9 cellular contexts compared by ENCODE assay signal in genomic region chr12:46524778-46525177, GRCh38.
DNase-seq lines count a peak whose midpoint lies in the region; TF ChIP-seq lines count a peak whose summit lies in the region.
"Had no signal": no experiment of that assay in that cellular context is flagged by ENCODE, and none has a peak within 500 bp of the region (broad histone marks: within the 10 kb centered on the region; RNA-seq: fewer than 3 reads in every experiment).

No MANE protein-coding gene starts in this region.

- CTCF ChIA-PET in Caco-2 (lab: Charles Lee) (no interaction called here), SK-N-SH (lab: Yijun Ruan, JAX) (interaction anchor here (2.8 kb wide), 1 partner anchor 8 kb away, joined by 8 read pairs; no protein-coding TSS in a partner anchor)

- H3K4me2 ChIP-seq in SK-N-SH = peak overlapping the region; percentile 80

- peaks cover 31% of the 10 kb centered on the region for H3F3A ChIP-seq in SK-N-SH (replicated peaks; ENCODE audit: insufficient read depth)

- no peaks in the 10 kb centered on the region for H4K20me1 ChIP-seq in SK-N-SH (ENCODE audit: insufficient read depth)

- H3K4me1 Mint-ChIP-seq in Caco-2 (ENCODE audit: low read depth, unreplicated experiment) = peaks cover 20% of the 10 kb centered on the region

- H3K9me3 Mint-ChIP-seq in Caco-2 (ENCODE audit: unreplicated experiment) = peaks cover 9% of the 10 kb centered on the region

- no TSS peak for BruUV-seq in Caco-2 (replicated peaks; lab: Mats Ljungman, UMichigan)

- H3K27me3 ChIP-seq in Caco-2 (replicated peaks; ENCODE audit: control insufficient read depth, insufficient read depth, low read length) = no peaks in the 10 kb centered on the region
- H3K27me3 ChIP-seq in SK-N-SH (ENCODE audit: insufficient read depth) = no peaks in the 10 kb centered on the region

- 33% methylated on average over 2 of the region's 2 CpGs for WGBS in SK-N-SH (ENCODE audit: low lambda C conversion rate)

- POLR2A ChIA-PET in Caco-2 (lab: Charles Lee) (interaction anchor here (1.3 kb wide), 1 partner anchor 153 kb away, joined by 4 read pairs; no protein-coding TSS in a partner anchor), SK-N-SH (lab: Yijun Ruan, JAX) (no interaction called here)

- H3K27me3 Mint-ChIP-seq in Caco-2 (ENCODE audit: insufficient read depth, unreplicated experiment) = no peaks in the 10 kb centered on the region

- H3K9ac ChIP-seq in SK-N-SH = peak overlapping the region; percentile 74; the same call in 1 of the 2 replicates

- no peak overlapping the region for H3K4me3 Mint-ChIP-seq in Caco-2 (ENCODE audit: unreplicated experiment)

- no peaks in the 10 kb centered on the region for H3K36me3 Mint-ChIP-seq in Caco-2 (ENCODE audit: insufficient read depth, unreplicated experiment)

- no peaks in the 10 kb centered on the region for H3K9me2 ChIP-seq in SK-N-SH

- peaks cover 26% of the 10 kb centered on the region for H3K79me2 ChIP-seq in SK-N-SH (ENCODE audit: insufficient read depth)

- no peak; the same call in 1 of the 2 replicates for TF ChIP-seq RAD21 in SK-N-SH (IDR thresholded peaks at IDR 0.05; ENCODE audit: low read length)

- H3K4me1 ChIP-seq in Caco-2 (peaks cover 19% of the 10 kb centered on the region), SK-N-SH (ENCODE audit: control insufficient read depth in 1 of 2, insufficient read depth in 2 of 2, low read depth in 1 of 2, low read length in 1 of 2) (peaks cover 11 to 25% of the 10 kb centered on the region in 2 experiments)

- H3K4me3 ChIP-seq in Caco-2 (ENCODE audit: low read depth, low read length) (no peak overlapping the region), SK-N-SH (ENCODE audit: low read depth in 2 of 2, low read length in 1 of 2) (no peak overlapping the region), fibroblast of villous mesenchyme (ENCODE audit: low read depth, low read length) (no peak overlapping the region)
- H3K4me3 ChIP-seq: GM12878 had no signal

- peak; percentile 33 to 94; a peak in 3 of 4 replicates for TF ChIP-seq EP300 in SK-N-SH (IDR thresholded peaks at IDR 0.05; ENCODE audit: borderline replicate concordance in 1 of 2, low read depth in 1 of 2, low read length in 1 of 2)

- H3K9me3 ChIP-seq in Caco-2 (no peaks in the 10 kb centered on the region), SK-N-SH (peaks cover 2% of the 10 kb centered on the region; the same call in 1 of the 2 replicates)

- DNase-seq in Caco-2 = no peak
- peak; percentile 27 for DNase-seq in SK-N-SH
- peak; percentile 100 for DNase-seq in fibroblast of villous mesenchyme (ENCODE audit: low read depth)
- DNase-seq in pons (ENCODE audit: low spot score) = peak; percentile 26
- no peak for DNase-seq in NCI-H2227 treated with DMSO at 0.1 percent for 48 hours (lab: John Stamatoyannopoulos, UW)
- no peak for DNase-seq in MV-4-11 (lab: John Stamatoyannopoulos, UW)
- no peak for DNase-seq in NCI-H1092 (lab: John Stamatoyannopoulos, UW)
- no peak for DNase-seq in NCI-H510A treated with DMSO at 0.1 percent for 48 hours (lab: John Stamatoyannopoulos, UW)

- no peak overlapping the region for H2AFZ ChIP-seq in SK-N-SH (ENCODE audit: low read depth)

- H3K27ac ChIP-seq in SK-N-SH (ENCODE audit: low read depth in 2 of 2, low read length in 1 of 2) = peak overlapping the region; percentile 89 to 99

- intact Hi-C loops in Caco-2 (cut with micrococcal nuclease; ENCODE audit: unreplicated experiment) = loop anchor here (1.0 to 5.0 kb wide), 2 partner anchors 30 to 152 kb away; partner anchors contain the start of gene SLC38A2

- TF ChIP-seq CTCF in Caco-2 (IDR thresholded peaks at IDR 0.05; ENCODE audit: insufficient read depth in 1 of 2, low read depth in 1 of 2, low read length in 1 of 2, severe bottlenecking in 1 of 2, unreplicated experiment in 1 of 2) (no peak), SK-N-SH (IDR thresholded peaks at IDR 0.05) (no peak), fibroblast of villous mesenchyme (IDR thresholded peaks at IDR 0.05; ENCODE audit: insufficient read depth, low read depth, low read length) (no peak)

- peak overlapping the region; percentile 50 for H3K27ac Mint-ChIP-seq in Caco-2 (ENCODE audit: unreplicated experiment)

- H3K36me3 ChIP-seq in Caco-2 (ENCODE audit: control insufficient read depth, insufficient read depth, low read length) (no peaks in the 10 kb centered on the region; the same call in 1 of the 2 replicates), SK-N-SH (replicated peaks in 1 of 2; ENCODE audit: control insufficient read depth in 1 of 2, insufficient read depth in 2 of 2, low read length in 1 of 2) (no peaks in the 10 kb centered on the region)

TF ChIP-seq in SK-N-SH, 30 proteins besides CTCF, POLR2A, EP300 and RAD21 (continues in another document):
- TF ChIP-seq RFX5 (IDR thresholded peaks at IDR 0.05; ENCODE audit: low read length) (no peak), NRF1 (IDR thresholded peaks at IDR 0.05; ENCODE audit: low read depth, low read length) (no peak), TAF1 (IDR thresholded peaks at IDR 0.05; ENCODE audit: borderline replicate concordance, low read depth, low read length) (no peak), NFIC (IDR thresholded peaks at IDR 0.05; ENCODE audit: borderline replicate concordance) (peak; percentile 98), GABPA (IDR thresholded peaks at IDR 0.05; ENCODE audit: low read depth) (no peak), FOSL2 (IDR thresholded peaks at IDR 0.05; ENCODE audit: borderline replicate concordance, low read depth) (peak; percentile 31; the same call in 1 of the 2 replicates), CHD2 (IDR thresholded peaks at IDR 0.05; ENCODE audit: low read length, partially characterized antibody) (no peak), TEAD4 (IDR thresholded peaks at IDR 0.05; ENCODE audit: borderline replicate concordance, insufficient read depth) (peak; percentile 94), FOXJ3 (CRISPR knock-in tag; IDR thresholded peaks at IDR 0.05) (no peak), USF2 (IDR thresholded peaks at IDR 0.05; ENCODE audit: borderline replicate concordance, low read depth, low read length) (no peak), POLR2AphosphoS5 (IDR thresholded peaks at IDR 0.05; ENCODE audit: low read depth, low read length) (peak; percentile 88), YY1 (IDR thresholded peaks at IDR 0.05; ENCODE audit: low read depth) (no peak), JUND (IDR thresholded peaks at IDR 0.05) (peak; percentile 76), SMC3 (IDR thresholded peaks at IDR 0.05; ENCODE audit: low read depth, low read length) (no peak), FOXM1 (IDR thresholded peaks at IDR 0.05; ENCODE audit: low read depth) (peak; percentile 52; the same call in 1 of the 2 replicates), SIN3A (IDR thresholded peaks at IDR 0.05; ENCODE audit: borderline replicate concordance, low read depth, low read length) (peak; percentile 76; the same call in 1 of the 2 replicates), ELF1 (IDR thresholded peaks at IDR 0.05) (no peak), EZH2phosphoT487 (IDR thresholded peaks at IDR 0.05; ENCODE audit: borderline replicate concordance, low read depth) (no peak), RCOR1 (IDR thresholded peaks at IDR 0.05; ENCODE audit: low read length) (no peak)
- TF ChIP-seq, protein P1, sequence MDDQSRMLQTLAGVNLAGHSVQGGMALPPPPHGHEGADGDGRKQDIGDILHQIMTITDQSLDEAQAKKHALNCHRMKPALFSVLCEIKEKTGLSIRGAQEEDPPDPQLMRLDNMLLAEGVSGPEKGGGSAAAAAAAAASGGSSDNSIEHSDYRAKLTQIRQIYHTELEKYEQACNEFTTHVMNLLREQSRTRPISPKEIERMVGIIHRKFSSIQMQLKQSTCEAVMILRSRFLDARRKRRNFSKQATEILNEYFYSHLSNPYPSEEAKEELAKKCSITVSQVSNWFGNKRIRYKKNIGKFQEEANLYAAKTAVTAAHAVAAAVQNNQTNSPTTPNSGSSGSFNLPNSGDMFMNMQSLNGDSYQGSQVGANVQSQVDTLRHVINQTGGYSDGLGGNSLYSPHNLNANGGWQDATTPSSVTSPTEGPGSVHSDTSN (IDR thresholded peaks at IDR 0.05) = peak; percentile 96
- TF ChIP-seq, protein P2, sequence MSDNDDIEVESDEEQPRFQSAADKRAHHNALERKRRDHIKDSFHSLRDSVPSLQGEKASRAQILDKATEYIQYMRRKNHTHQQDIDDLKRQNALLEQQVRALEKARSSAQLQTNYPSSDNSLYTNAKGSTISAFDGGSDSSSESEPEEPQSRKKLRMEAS (IDR thresholded peaks at IDR 0.05; ENCODE audit: low read depth) = peak; percentile 70
- TF ChIP-seq, protein P3, sequence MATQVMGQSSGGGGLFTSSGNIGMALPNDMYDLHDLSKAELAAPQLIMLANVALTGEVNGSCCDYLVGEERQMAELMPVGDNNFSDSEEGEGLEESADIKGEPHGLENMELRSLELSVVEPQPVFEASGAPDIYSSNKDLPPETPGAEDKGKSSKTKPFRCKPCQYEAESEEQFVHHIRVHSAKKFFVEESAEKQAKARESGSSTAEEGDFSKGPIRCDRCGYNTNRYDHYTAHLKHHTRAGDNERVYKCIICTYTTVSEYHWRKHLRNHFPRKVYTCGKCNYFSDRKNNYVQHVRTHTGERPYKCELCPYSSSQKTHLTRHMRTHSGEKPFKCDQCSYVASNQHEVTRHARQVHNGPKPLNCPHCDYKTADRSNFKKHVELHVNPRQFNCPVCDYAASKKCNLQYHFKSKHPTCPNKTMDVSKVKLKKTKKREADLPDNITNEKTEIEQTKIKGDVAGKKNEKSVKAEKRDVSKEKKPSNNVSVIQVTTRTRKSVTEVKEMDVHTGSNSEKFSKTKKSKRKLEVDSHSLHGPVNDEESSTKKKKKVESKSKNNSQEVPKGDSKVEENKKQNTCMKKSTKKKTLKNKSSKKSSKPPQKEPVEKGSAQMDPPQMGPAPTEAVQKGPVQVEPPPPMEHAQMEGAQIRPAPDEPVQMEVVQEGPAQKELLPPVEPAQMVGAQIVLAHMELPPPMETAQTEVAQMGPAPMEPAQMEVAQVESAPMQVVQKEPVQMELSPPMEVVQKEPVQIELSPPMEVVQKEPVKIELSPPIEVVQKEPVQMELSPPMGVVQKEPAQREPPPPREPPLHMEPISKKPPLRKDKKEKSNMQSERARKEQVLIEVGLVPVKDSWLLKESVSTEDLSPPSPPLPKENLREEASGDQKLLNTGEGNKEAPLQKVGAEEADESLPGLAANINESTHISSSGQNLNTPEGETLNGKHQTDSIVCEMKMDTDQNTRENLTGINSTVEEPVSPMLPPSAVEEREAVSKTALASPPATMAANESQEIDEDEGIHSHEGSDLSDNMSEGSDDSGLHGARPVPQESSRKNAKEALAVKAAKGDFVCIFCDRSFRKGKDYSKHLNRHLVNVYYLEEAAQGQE (IDR thresholded peaks at IDR 0.05; ENCODE audit: low read depth, low read length) = peak; percentile 45; the same call in 1 of the 2 replicates

Comparison
In these comparisons a context has a peak if more than half of its experiments do, and no peak if none do; other contexts are left out.
1. DNase-seq: peak in SK-N-SH (single experiment), fibroblast of villous mesenchyme (single experiment) and pons (single experiment); none in Caco-2 (0 of 2), NCI-H2227 treated with DMSO at 0.1 percent for 48 hours (single experiment), MV-4-11 (single experiment), NCI-H1092 (single experiment) and NCI-H510A treated with DMSO at 0.1 percent for 48 hours (single experiment).